Comparison of ENCODE assay signal across 9 cellular contexts in the genomic region with DNA sequence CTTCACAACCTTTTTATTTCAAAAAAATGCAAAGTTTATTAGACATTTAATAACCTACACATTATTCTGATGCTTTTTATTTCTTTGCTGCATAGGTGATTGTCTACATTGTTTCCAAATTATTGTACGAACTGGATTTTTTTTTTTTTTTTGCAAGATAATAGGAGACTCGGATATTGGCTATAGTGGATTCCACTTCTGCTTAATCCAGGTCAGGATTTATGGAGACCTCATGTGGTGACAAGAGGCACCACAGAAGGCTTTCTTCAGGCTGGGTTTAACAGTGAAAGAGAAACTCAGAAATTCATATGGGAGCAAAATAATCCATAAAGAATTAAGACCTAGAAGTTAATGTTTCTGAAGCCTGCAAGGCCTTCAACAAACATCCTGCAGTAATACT. TPM values are rescaled to one million over a fixed set of nuclear protein-coding genes. Genes with fewer than 3 reads are reported as not detected.
DNase-seq lines count a peak whose midpoint lies in the region; ATAC-seq and TF ChIP-seq lines count a peak whose summit lies in the region.
"Had no signal": no experiment of that assay in that cellular context is flagged by ENCODE, and none has a peak within 500 bp of the region (broad histone marks: within the 10 kb centered on the region; RNA-seq: fewer than 3 reads in every experiment).

No MANE protein-coding gene starts in this region.

- H3K27ac ChIP-seq in tibial nerve (peak overlapping the region in 1 of 4 donors; percentile 4), coronary artery (no peak overlapping the region)

- DNase-seq in NCI-H82 (lab: John Stamatoyannopoulos, UW) (peak; percentile 31), NCI-H82 treated with DMSO at 0.1 percent for 48 hours (lab: John Stamatoyannopoulos, UW; ENCODE audit: unreplicated experiment) (no peak), RPMI7951 (ENCODE audit: low read depth) (peak; percentile 66), fibroblast of villous mesenchyme (ENCODE audit: low read depth) (peak; percentile 51), tibial nerve (ENCODE audit: low spot score in 2 of 2) (no peak), coronary artery (ENCODE audit: low spot score) (no peak)
- DNase-seq: NCI-H446 treated with DMSO at 0.1 percent for 48 hours had no signal

- H3K27me3 ChIP-seq in tibial nerve = peaks cover 0 to 6% of the 10 kb centered on the region in 2 donors

- WGBS in tibial nerve, 2 donors = 35 to 36% methylated on average over 2 of the region's 2 CpGs

- H3K36me3 ChIP-seq in tibial nerve = no peaks in the 10 kb centered on the region

- no peak for ATAC-seq in HG03135 (IDR thresholded peaks at IDR 0.05; ENCODE audit: unreplicated experiment)
- no peak for ATAC-seq in HG03108 (IDR thresholded peaks at IDR 0.05; ENCODE audit: unreplicated experiment)

- H3K9me3 ChIP-seq in tibial nerve = no peaks in the 10 kb centered on the region

- no peak for TF ChIP-seq POLR2A in tibial nerve (IDR thresholded peaks at IDR 0.05)

- H3K4me3 ChIP-seq in fibroblast of villous mesenchyme (ENCODE audit: low read depth, low read length) (no peak overlapping the region), tibial nerve (no peak overlapping the region), coronary artery (no peak overlapping the region)

- no peak for TF ChIP-seq EP300 in tibial nerve (IDR thresholded peaks at IDR 0.05)

- peaks cover 0 to 44% (median 5%) of the 10 kb centered on the region in 4 donors for H3K4me1 ChIP-seq in tibial nerve

- TF ChIP-seq CTCF in fibroblast of villous mesenchyme (IDR thresholded peaks at IDR 0.05; ENCODE audit: insufficient read depth, low read depth, low read length) = peak; percentile 46
- peak in 3 of 5 experiments; percentile 12 to 41 (median 25) for TF ChIP-seq CTCF in tibial nerve (IDR thresholded peaks at IDR 0.05)
- TF ChIP-seq CTCF in coronary artery (IDR thresholded peaks at IDR 0.05) = no peak

RNA-seq across cellular contexts. Expression of gene SLIT2, which starts 2.4 kb away (rescaled TPM):
- total RNA-seq in RPMI7951 (2014; rRNA removed; shearing (Covaris generic)) = 12.7 and 13.8 TPM in 2 replicates
- total RNA-seq in fibroblast of villous mesenchyme (8.4 and 20.7 TPM in 2 replicates), tibial nerve (10 to 100 TPM; 38.6 to 66.2 (median 47.2) TPM)

Comparison
In these comparisons a context has a peak if more than half of its experiments do, and no peak if none do; other contexts are left out.
1. DNase-seq: peak in NCI-H82 (single experiment), RPMI7951 (single experiment) and fibroblast of villous mesenchyme (single experiment); none in NCI-H82 treated with DMSO at 0.1 percent for 48 hours (single experiment), tibial nerve (0 of 2) and coronary artery (single experiment).